ENCODE assay signal across 1 cellular context in the genomic region with DNA sequence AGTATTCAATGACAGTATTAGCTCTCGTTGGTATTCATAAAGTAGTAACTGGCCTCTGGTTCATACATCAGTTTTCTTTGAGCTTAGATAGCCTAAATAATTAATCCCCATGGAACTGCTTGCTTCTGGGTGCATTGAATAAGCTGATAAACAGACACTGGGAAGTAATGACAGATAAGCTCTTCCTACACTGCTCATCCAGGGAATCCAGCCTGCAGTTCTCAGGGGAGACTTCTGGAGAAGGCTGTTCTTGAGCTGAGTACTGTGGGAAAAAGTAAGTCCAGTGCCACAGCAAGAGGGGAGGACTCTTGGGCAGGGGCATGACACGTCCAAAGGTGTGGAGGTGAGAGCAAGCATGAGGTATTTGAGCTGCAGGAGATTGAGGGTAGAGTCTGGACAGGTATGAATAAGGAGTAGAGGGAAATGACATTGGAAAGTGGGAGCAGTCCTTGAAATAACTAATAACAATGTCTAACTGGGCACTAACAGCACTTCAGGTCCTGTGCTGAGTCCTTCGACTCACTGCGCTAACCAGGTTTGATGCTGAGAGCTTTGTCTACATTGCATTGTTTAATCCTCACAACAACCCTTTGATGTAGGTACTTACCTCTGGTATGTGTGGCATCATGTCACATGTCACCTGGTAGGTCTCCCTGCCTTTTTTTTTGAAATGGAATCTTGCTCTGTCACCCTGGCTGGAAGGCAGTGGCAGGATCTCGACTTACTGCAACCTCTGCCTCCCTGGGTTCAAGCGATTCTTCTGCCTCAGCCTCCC.
TF ChIP-seq lines count a peak whose summit lies in the region.

No MANE protein-coding gene starts in this region.

TF ChIP-seq in GM23338, 12 proteins besides CTCF, POLR2A, EP300 and RAD21 (continued from another document):
- TF ChIP-seq, protein P1, sequence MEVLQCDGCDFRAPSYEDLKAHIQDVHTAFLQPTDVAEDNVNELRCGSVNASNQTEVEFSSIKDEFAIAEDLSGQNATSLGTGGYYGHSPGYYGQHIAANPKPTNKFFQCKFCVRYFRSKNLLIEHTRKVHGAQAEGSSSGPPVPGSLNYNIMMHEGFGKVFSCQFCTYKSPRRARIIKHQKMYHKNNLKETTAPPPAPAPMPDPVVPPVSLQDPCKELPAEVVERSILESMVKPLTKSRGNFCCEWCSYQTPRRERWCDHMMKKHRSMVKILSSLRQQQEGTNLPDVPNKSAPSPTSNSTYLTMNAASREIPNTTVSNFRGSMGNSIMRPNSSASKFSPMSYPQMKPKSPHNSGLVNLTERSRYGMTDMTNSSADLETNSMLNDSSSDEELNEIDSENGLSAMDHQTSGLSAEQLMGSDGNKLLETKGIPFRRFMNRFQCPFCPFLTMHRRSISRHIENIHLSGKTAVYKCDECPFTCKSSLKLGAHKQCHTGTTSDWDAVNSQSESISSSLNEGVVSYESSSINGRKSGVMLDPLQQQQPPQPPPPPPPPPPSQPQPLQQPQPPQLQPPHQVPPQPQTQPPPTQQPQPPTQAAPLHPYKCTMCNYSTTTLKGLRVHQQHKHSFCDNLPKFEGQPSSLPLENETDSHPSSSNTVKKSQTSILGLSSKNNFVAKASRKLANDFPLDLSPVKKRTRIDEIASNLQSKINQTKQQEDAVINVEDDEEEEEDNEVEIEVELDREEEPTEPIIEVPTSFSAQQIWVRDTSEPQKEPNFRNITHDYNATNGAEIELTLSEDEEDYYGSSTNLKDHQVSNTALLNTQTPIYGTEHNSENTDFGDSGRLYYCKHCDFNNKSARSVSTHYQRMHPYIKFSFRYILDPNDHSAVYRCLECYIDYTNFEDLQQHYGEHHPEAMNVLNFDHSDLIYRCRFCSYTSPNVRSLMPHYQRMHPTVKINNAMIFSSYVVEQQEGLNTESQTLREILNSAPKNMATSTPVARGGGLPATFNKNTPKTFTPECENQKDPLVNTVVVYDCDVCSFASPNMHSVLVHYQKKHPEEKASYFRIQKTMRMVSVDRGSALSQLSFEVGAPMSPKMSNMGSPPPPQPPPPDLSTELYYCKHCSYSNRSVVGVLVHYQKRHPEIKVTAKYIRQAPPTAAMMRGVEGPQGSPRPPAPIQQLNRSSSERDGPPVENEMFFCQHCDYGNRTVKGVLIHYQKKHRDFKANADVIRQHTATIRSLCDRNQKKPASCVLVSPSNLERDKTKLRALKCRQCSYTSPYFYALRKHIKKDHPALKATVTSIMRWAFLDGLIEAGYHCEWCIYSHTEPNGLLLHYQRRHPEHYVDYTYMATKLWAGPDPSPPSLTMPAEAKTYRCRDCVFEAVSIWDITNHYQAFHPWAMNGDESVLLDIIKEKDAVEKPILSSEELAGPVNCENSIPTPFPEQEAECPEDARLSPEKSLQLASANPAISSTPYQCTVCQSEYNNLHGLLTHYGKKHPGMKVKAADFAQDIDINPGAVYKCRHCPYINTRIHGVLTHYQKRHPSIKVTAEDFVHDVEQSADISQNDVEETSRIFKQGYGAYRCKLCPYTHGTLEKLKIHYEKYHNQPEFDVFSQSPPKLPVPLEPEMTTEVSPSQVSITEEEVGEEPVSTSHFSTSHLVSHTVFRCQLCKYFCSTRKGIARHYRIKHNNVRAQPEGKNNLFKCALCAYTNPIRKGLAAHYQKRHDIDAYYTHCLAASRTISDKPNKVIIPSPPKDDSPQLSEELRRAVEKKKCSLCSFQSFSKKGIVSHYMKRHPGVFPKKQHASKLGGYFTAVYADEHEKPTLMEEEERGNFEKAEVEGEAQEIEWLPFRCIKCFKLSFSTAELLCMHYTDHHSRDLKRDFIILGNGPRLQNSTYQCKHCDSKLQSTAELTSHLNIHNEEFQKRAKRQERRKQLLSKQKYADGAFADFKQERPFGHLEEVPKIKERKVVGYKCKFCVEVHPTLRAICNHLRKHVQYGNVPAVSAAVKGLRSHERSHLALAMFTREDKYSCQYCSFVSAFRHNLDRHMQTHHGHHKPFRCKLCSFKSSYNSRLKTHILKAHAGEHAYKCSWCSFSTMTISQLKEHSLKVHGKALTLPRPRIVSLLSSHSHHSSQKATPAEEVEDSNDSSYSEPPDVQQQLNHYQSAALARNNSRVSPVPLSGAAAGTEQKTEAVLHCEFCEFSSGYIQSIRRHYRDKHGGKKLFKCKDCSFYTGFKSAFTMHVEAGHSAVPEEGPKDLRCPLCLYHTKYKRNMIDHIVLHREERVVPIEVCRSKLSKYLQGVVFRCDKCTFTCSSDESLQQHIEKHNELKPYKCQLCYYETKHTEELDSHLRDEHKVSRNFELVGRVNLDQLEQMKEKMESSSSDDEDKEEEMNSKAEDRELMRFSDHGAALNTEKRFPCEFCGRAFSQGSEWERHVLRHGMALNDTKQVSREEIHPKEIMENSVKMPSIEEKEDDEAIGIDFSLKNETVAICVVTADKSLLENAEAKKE (CRISPR knock-in tag; IDR thresholded peaks at IDR 0.05), result no peak
- TF ChIP-seq EZH2 (IDR thresholded peaks at IDR 0.05; ENCODE audit: low read depth, unreplicated experiment) (no peak), CREB1 (CRISPR knock-in tag; IDR thresholded peaks at IDR 0.05; ENCODE audit: low read depth) (no peak), ZNF114 (CRISPR knock-in tag; IDR thresholded peaks at IDR 0.05) (no peak), EZH2phosphoT487 (IDR thresholded peaks at IDR 0.05; ENCODE audit: unreplicated experiment) (no peak), ZNF331 (CRISPR knock-in tag; IDR thresholded peaks at IDR 0.05; ENCODE audit: low read depth) (no peak), NANOG (IDR thresholded peaks at IDR 0.05; ENCODE audit: borderline replicate concordance) (no peak), POLR2AphosphoS5 (IDR thresholded peaks at IDR 0.05; ENCODE audit: low read depth) (no peak), JUNB (IDR thresholded peaks at IDR 0.05; ENCODE audit: unreplicated experiment) (no peak)
- TF ChIP-seq, protein P2, sequence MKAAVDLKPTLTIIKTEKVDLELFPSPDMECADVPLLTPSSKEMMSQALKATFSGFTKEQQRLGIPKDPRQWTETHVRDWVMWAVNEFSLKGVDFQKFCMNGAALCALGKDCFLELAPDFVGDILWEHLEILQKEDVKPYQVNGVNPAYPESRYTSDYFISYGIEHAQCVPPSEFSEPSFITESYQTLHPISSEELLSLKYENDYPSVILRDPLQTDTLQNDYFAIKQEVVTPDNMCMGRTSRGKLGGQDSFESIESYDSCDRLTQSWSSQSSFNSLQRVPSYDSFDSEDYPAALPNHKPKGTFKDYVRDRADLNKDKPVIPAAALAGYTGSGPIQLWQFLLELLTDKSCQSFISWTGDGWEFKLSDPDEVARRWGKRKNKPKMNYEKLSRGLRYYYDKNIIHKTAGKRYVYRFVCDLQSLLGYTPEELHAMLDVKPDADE (IDR thresholded peaks at IDR 0.05), result no peak
- TF ChIP-seq, protein P3, sequence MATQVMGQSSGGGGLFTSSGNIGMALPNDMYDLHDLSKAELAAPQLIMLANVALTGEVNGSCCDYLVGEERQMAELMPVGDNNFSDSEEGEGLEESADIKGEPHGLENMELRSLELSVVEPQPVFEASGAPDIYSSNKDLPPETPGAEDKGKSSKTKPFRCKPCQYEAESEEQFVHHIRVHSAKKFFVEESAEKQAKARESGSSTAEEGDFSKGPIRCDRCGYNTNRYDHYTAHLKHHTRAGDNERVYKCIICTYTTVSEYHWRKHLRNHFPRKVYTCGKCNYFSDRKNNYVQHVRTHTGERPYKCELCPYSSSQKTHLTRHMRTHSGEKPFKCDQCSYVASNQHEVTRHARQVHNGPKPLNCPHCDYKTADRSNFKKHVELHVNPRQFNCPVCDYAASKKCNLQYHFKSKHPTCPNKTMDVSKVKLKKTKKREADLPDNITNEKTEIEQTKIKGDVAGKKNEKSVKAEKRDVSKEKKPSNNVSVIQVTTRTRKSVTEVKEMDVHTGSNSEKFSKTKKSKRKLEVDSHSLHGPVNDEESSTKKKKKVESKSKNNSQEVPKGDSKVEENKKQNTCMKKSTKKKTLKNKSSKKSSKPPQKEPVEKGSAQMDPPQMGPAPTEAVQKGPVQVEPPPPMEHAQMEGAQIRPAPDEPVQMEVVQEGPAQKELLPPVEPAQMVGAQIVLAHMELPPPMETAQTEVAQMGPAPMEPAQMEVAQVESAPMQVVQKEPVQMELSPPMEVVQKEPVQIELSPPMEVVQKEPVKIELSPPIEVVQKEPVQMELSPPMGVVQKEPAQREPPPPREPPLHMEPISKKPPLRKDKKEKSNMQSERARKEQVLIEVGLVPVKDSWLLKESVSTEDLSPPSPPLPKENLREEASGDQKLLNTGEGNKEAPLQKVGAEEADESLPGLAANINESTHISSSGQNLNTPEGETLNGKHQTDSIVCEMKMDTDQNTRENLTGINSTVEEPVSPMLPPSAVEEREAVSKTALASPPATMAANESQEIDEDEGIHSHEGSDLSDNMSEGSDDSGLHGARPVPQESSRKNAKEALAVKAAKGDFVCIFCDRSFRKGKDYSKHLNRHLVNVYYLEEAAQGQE (IDR thresholded peaks at IDR 0.05; ENCODE audit: unreplicated experiment), result no peak
